In genomic region chr17:7739746-7740145, GRCh38 we compare ENCODE assay signal across 21 cellular contexts. TPM values are rescaled to one million over a fixed set of nuclear protein-coding genes. Genes with fewer than 3 reads are reported as not detected.
"Had no signal": no experiment of that assay in that cellular context is flagged by ENCODE, and none has a peak within 500 bp of the region (broad histone marks: within the 10 kb centered on the region; RNA-seq: fewer than 3 reads in every experiment).

No MANE protein-coding gene starts in this region.

- DNase-seq: KBM-7, MG63, NCI-H1092, NCI-H1417 treated with DMSO at 0.1 percent for 48 hours, NCI-H1694 treated with DMSO at 0.1 percent for 48 hours, NCI-H1930, NCI-H2081, NCI-H2107, NCI-H226, NCI-H446, NCI-H510A, NCI-H524 treated with DMSO at 0.1 percent for 48 hours, NCI-H774, Right ventricle myocardium superior, RPMI8226, SIG-M5 had no signal

- H3K27ac ChIP-seq: HL-60, SJSA1, SK-N-MC had no signal

- H3K4me3 ChIP-seq: MG63, SJSA1, SK-N-MC had no signal

- H3K4me1 ChIP-seq: SJSA1 had no signal

- H3K9me3 ChIP-seq: MG63, SJSA1 had no signal

- H3K36me3 ChIP-seq: MG63, SJSA1 had no signal

RNA-seq across cellular contexts. Expression of gene DNAH2, which starts 22.2 kb away (rescaled TPM):
- total RNA-seq: LHCN-M2, Right ventricle myocardium superior, SJSA1 had no signal
- polyA plus RNA-seq: IgD-negative memory B cell had no signal

RNA-seq across cellular contexts. Expression of gene EFNB3, which starts 34.7 kb away (rescaled TPM):
- total RNA-seq: SJSA1 had no signal
- polyA plus RNA-seq: IgD-negative memory B cell had no signal
